Comparison of ENCODE assay signal across 1 cellular context in the genomic region with DNA sequence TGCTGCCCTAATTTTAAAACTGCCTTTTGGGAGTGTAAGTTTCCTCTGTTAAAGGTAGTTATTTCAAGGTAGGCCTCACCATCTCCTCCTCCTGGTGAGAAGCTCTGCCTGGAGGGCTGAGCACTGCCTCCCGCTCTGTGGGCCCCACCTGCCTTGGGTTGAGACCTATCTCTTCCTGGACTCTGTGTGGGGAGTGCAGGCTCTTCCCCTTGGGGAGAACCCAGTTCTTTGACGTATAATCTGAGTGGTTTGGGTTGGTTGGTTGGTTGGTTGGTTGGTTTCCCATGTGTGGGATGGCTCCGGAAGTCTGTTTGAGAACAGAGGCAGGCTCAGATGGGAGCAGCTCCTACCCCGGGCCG.
TF ChIP-seq lines count a peak whose summit lies in the region.

No MANE protein-coding gene starts in this region.

TF ChIP-seq in K562, 482 proteins besides CTCF, POLR2A, EP300 and RAD21 (continued from another document):
- TF ChIP-seq CHAMP1 (IDR thresholded peaks at IDR 0.05) (no peak), SNIP1 (IDR thresholded peaks at IDR 0.05; ENCODE audit: low read depth) (peak; percentile 51; the same call in 1 of the 2 replicates)
